ENCODE assay signal across 20 cellular contexts in genomic region chr11:57233702-57234101, GRCh38. TPM values are rescaled to one million over a fixed set of nuclear protein-coding genes. Genes with fewer than 3 reads are reported as not detected.
"Had no signal": no experiment of that assay in that cellular context is flagged by ENCODE, and none has a peak within 500 bp of the region (broad histone marks: within the 10 kb centered on the region; RNA-seq: fewer than 3 reads in every experiment).

No MANE protein-coding gene starts in this region.

- ATAC-seq: foreskin keratinocyte, left colon, natural killer cell had no signal

- DNase-seq: cortex of kidney; dorsolateral prefrontal cortex; effector CD8-positive, alpha-beta T cell; foreskin keratinocyte; hippocampal formation; left colon; mammary epithelial cell; natural killer cell; sigmoid colon; stimulated activated CD4-positive, alpha-beta T cell treated with anti-CD3 and anti-CD28 coated beads, Interleukin-2, amount 100 ng/mL, for 48 hours; stimulated activated naive CD4-positive, alpha-beta T cell treated with Interleukin-2 at 50 U/mL for 16 hours; thyroid gland had no signal

- H3K4me3 ChIP-seq: esophagus muscularis mucosa, sigmoid colon, suprapubic skin, thyroid gland had no signal

- H3K36me3 ChIP-seq: esophagus muscularis mucosa, neutrophil, sigmoid colon, suprapubic skin, thyroid gland had no signal

- H3K27me3 ChIP-seq: thyroid gland had no signal

- H3K4me1 ChIP-seq: foreskin keratinocyte, sigmoid colon had no signal

- H3K9me3 ChIP-seq: esophagus muscularis mucosa, neutrophil, sigmoid colon, suprapubic skin, thyroid gland had no signal

- H3K27ac ChIP-seq: dorsolateral prefrontal cortex, epithelial cell of prostate, esophagus muscularis mucosa, foreskin keratinocyte, neutrophil, sigmoid colon, suprapubic skin, thyroid gland had no signal

RNA-seq across cellular contexts. Expression of gene APLNR, which starts 3.3 kb away (rescaled TPM):
- total RNA-seq: foreskin keratinocyte, kidney epithelial cell, mammary epithelial cell, myocyte, osteoblast, pulmonary artery endothelial cell had no signal
- polyA plus RNA-seq: foreskin keratinocyte, mammary epithelial cell had no signal

RNA-seq across cellular contexts. Expression of gene LRRC55, which starts 51.9 kb away (rescaled TPM):
- total RNA-seq: foreskin keratinocyte, mammary epithelial cell, myocyte, natural killer cell, osteoblast, pulmonary artery endothelial cell had no signal
- polyA plus RNA-seq: foreskin keratinocyte, mammary epithelial cell had no signal
